8 cellular contexts compared by ENCODE assay signal in the genomic region with DNA sequence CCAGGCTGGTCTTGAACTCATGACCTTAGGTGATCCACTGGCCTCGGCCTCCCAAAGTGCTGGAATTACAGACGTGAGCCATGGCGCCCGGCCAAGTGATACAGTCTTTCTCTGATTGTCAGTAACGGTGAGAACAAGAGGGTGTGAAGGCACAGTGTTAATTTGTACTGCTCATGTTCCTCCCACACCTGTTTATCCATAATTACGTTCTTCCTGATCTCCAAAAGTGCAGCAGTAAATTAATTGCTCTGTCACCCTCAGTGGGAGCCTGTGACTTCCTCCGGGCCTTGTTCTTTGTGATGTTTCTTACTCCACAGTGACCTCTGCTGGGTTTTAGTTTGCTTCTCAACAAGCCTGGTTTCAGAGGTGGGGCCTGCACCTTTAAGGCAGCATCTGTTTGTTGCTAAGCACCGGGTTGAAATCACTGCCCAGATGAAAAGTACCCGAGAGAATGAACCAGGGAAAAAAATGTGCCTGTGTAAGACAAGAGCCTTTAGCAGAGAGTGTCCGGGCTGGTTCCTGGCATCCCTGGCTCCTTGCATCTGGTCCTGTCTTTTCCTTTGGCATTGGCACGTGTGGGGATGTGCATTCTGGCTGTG.
DNase-seq lines count a peak whose midpoint lies in the region; ATAC-seq lines count a peak whose summit lies in the region.

No MANE protein-coding gene starts in this region.

- H3K27ac ChIP-seq in effector memory CD4-positive, alpha-beta T cell (ENCODE audit: insufficient read depth, low read length, poor library complexity, severe bottlenecking), result no peak overlapping the region
- no peak overlapping the region for H3K27ac ChIP-seq in mesenchymal stem cell (ENCODE audit: low read length, poor library complexity, severe bottlenecking)
- no peak overlapping the region for H3K27ac ChIP-seq in substantia nigra (ENCODE audit: low read depth, low read length, poor library complexity, severe bottlenecking)

- H3K79me1 ChIP-seq in mesenchymal stem cell (replicated peaks; ENCODE audit: low read length, poor library complexity, severe bottlenecking), result no peaks in the 10 kb centered on the region

- H2AFZ ChIP-seq in mesenchymal stem cell (ENCODE audit: low read depth, low read length), result no peak overlapping the region

- no peaks in the 10 kb centered on the region for H3K9me3 ChIP-seq in effector memory CD4-positive, alpha-beta T cell (ENCODE audit: control insufficient read depth, low read length)
- H3K9me3 ChIP-seq in mesenchymal stem cell (ENCODE audit: control insufficient read depth, low read length), result no peaks in the 10 kb centered on the region

- H3K4me2 ChIP-seq in mesenchymal stem cell (ENCODE audit: low read length, poor library complexity, severe bottlenecking), result no peak overlapping the region

- peak overlapping the region; percentile 24 for H4K8ac ChIP-seq in mesenchymal stem cell (ENCODE audit: low read length)

- H3K4ac ChIP-seq in mesenchymal stem cell (ENCODE audit: low read depth in 1 of 2, low read length in 2 of 2), result no peak overlapping the region

- H3K27me3 ChIP-seq in effector memory CD4-positive, alpha-beta T cell (replicated peaks; ENCODE audit: control insufficient read depth, insufficient read depth, low read length, poor library complexity, severe bottlenecking), result no peaks in the 10 kb centered on the region
- H3K27me3 ChIP-seq in mesenchymal stem cell (ENCODE audit: control insufficient read depth in 1 of 2, insufficient read depth in 1 of 2, low read length in 2 of 2), result no peaks in the 10 kb centered on the region

- no peak overlapping the region for H3K23ac ChIP-seq in mesenchymal stem cell (ENCODE audit: low read length in 2 of 2)

- peak overlapping the region; percentile 46 for H3K9ac ChIP-seq in mesenchymal stem cell (ENCODE audit: low read length)

- H3K4me1 ChIP-seq in effector memory CD4-positive, alpha-beta T cell (ENCODE audit: control insufficient read depth, insufficient read depth, low read length, poor library complexity, severe bottlenecking), result peaks cover 12% of the 10 kb centered on the region
- peaks cover 9% of the 10 kb centered on the region for H3K4me1 ChIP-seq in mesenchymal stem cell (ENCODE audit: control insufficient read depth, insufficient read depth, low read depth, low read length)

- no peak overlapping the region for H3K14ac ChIP-seq in mesenchymal stem cell (ENCODE audit: low read length in 2 of 2)

- H2BK15ac ChIP-seq in mesenchymal stem cell (ENCODE audit: low read depth, poor library complexity, severe bottlenecking), result no peak overlapping the region

- no peaks in the 10 kb centered on the region for H3K36me3 ChIP-seq in effector memory CD4-positive, alpha-beta T cell (ENCODE audit: control insufficient read depth, insufficient read depth, low read length)
- no peaks in the 10 kb centered on the region for H3K36me3 ChIP-seq in mesenchymal stem cell (ENCODE audit: control insufficient read depth in 1 of 2, insufficient read depth in 2 of 2, low read depth in 1 of 2, low read length in 2 of 2)

- H3K4me3 ChIP-seq in effector memory CD4-positive, alpha-beta T cell (ENCODE audit: insufficient read depth, low read depth, low read length, poor library complexity, severe bottlenecking), result no peak overlapping the region
- H3K4me3 ChIP-seq in mesenchymal stem cell (ENCODE audit: insufficient read depth in 1 of 2, low read depth in 1 of 2, low read length in 2 of 2), result no peak overlapping the region

- H2BK120ac ChIP-seq in mesenchymal stem cell (ENCODE audit: low read depth, low read length), result no peak overlapping the region

- no peak overlapping the region for H2BK5ac ChIP-seq in mesenchymal stem cell (ENCODE audit: low read depth, low read length, poor library complexity, severe bottlenecking)

- no peak overlapping the region for H3K18ac ChIP-seq in mesenchymal stem cell (ENCODE audit: low read depth in 1 of 2, low read length in 2 of 2)

- no peak overlapping the region for H4K91ac ChIP-seq in mesenchymal stem cell (ENCODE audit: low read length)

- 55% methylated on average over 10 of the region's 11 CpGs for WGBS in mesenchymal stem cell

- H2BK12ac ChIP-seq in mesenchymal stem cell (ENCODE audit: low read length in 2 of 2), result no peak overlapping the region

- ATAC-seq in GM21526 (IDR thresholded peaks at IDR 0.05; ENCODE audit: low FRiP score, unreplicated experiment), result peak; percentile 59

- no peak overlapping the region for H2AK5ac ChIP-seq in mesenchymal stem cell (ENCODE audit: low read length, severe bottlenecking)

- DNase-seq in DMS79 (lab: John Stamatoyannopoulos, UW) (peak; percentile 67), HS-27A (ENCODE audit: low read depth) (peak; percentile 73), NCI-H748 (lab: John Stamatoyannopoulos, UW; ENCODE audit: unreplicated experiment) (peak; percentile 96), mesenchymal stem cell (peak; percentile 85), substantia nigra (lab: John Stamatoyannopoulos, UW) (peak in 36 of 49 donors; percentile 1 to 77 (median 34))
- peak; percentile 44 to 50 for DNase-seq in activated CD4-positive, alpha-beta T cell treated with anti-CD3 and anti-CD28 coated beads, Interleukin-2, amount 50 U/mL, for 4 hours
- peak; percentile 14 to 41 (median 24) for DNase-seq in effector memory CD4-positive, alpha-beta T cell

Comparison
In these comparisons a context has a peak if more than half of its experiments do, and no peak if none do; other contexts are left out.
1. DNase-seq: peak in every context shown above with its lines; median percentile 96 in NCI-H748; 85 in mesenchymal stem cell; 73 in HS-27A; 67 in DMS79; 47 in activated CD4-positive, alpha-beta T cell treated with anti-CD3 and anti-CD28 coated beads, Interleukin-2, amount 50 U/mL, for 4 hours; 34 in substantia nigra; 24 in effector memory CD4-positive, alpha-beta T cell.